Comparison of ENCODE assay signal across 22 cellular contexts in genomic region chr17:68540981-68541380, GRCh38. TPM values are rescaled to one million over a fixed set of nuclear protein-coding genes. Genes with fewer than 3 reads are reported as not detected.
A peak's percentile ranks its signal among the peaks of the same experiment; 100 is the strongest.
DNase-seq lines count a peak whose midpoint lies in the region; ATAC-seq and TF ChIP-seq lines count a peak whose summit lies in the region.
"Had no signal": no experiment of that assay in that cellular context is flagged by ENCODE, and none has a peak within 500 bp of the region (broad histone marks: within the 10 kb centered on the region; RNA-seq: fewer than 3 reads in every experiment).

No MANE protein-coding gene starts in this region.

- CTCF ChIA-PET in RWPE1 (lab: Yijun Ruan, JAX), result interaction anchor here (0.7 kb wide), 1 partner anchor 28 kb away, joined by 3 read pairs; no protein-coding TSS in a partner anchor

- peaks cover 0 to 78% (median 66%) of the 10 kb centered on the region in 9 donors for H3K36me3 ChIP-seq in heart left ventricle
- peaks cover 12% of the 10 kb centered on the region for H3K36me3 ChIP-seq in BE2C

- H3K9ac ChIP-seq in H9 (ENCODE audit: extremely low read depth, insufficient read length, low read length), result no peak overlapping the region

- TF ChIP-seq CTCF in RWPE1 (conservative IDR thresholded peaks at IDR 0.05; ENCODE audit: low read depth) (no peak), heart left ventricle (IDR thresholded peaks at IDR 0.05) (no peak), progenitor cell of endocrine pancreas (IDR thresholded peaks at IDR 0.05; ENCODE audit: unreplicated experiment) (no peak), H9 (conservative IDR thresholded peaks at IDR 0.05) (no peak), BE2C (IDR thresholded peaks at IDR 0.05; ENCODE audit: low read depth, low read length) (no peak)

- H3K4ac ChIP-seq in H9 (ENCODE audit: low read depth, low read length), result no peak overlapping the region

- H3K4me3 Mint-ChIP-seq in progenitor cell of endocrine pancreas (ENCODE audit: low read depth), result no peak overlapping the region
- no peak overlapping the region for H3K4me3 Mint-ChIP-seq in H9
- H3K4me3 Mint-ChIP-seq: CD4-positive, CD25-positive, alpha-beta regulatory T cell; GM23338 had no signal

- no peak overlapping the region for H2AK5ac ChIP-seq in H9 (ENCODE audit: insufficient read length, low read length)

- no peak overlapping the region for H3K14ac ChIP-seq in H9 (ENCODE audit: insufficient read depth, low read length)

- H2BK12ac ChIP-seq in H9 (ENCODE audit: insufficient read length, low read depth, low read length), result no peak overlapping the region

- H3K18ac ChIP-seq in H9 (ENCODE audit: insufficient read length, low read depth, low read length), result no peak overlapping the region

- no peak overlapping the region for H2BK15ac ChIP-seq in H9 (ENCODE audit: low read depth, low read length)

- no peak for DNase-seq in RWPE1 (ENCODE audit: low spot score)
- DNase-seq in heart left ventricle, result no peak
- no peak for DNase-seq in left lobe of liver (ENCODE audit: low spot score)
- no peak for DNase-seq in progenitor cell of endocrine pancreas (ENCODE audit: low spot score, unreplicated experiment)
- no peak for DNase-seq in H9
- DNase-seq in BE2C, result no peak
- DNase-seq: Caco-2; CD4-positive, CD25-positive, alpha-beta regulatory T cell; DMS 273 treated with DMSO at 0.1 percent for 48 hours; DND-41; Karpas-422; NCI-H1417; NCI-H1694 treated with DMSO at 0.1 percent for 48 hours; NCI-H446; NCI-H526; OCI-M1; SHP77 treated with DMSO at 0.1 percent for 48 hours had no signal

- H2BK120ac ChIP-seq in H9 (ENCODE audit: low read depth, low read length, poor library complexity, severe bottlenecking), result no peak overlapping the region

- H2BK20ac ChIP-seq in H9 (ENCODE audit: low read depth, low read length, poor library complexity, severe bottlenecking), result no peak overlapping the region

- no peak overlapping the region for H3T11ph ChIP-seq in H9 (ENCODE audit: low read length)

- H3K9me3 ChIP-seq in heart left ventricle (no peaks in the 10 kb centered on the region), H9 (ENCODE audit: control insufficient read depth, low read depth, low read length) (no peaks in the 10 kb centered on the region), BE2C (no peaks in the 10 kb centered on the region)
- H3K9me3 ChIP-seq: Caco-2 had no signal

- ATAC-seq in heart left ventricle (peak in 2 of 4 donors; percentile 10 to 12), left lobe of liver (peak; percentile 4), HG03280 (IDR thresholded peaks at IDR 0.05; ENCODE audit: unreplicated experiment) (no peak)
- ATAC-seq: GM12878, GM23338, HCT116 had no signal

- H3K36me3 Mint-ChIP-seq in progenitor cell of endocrine pancreas (ENCODE audit: insufficient read depth) (peaks cover 21% of the 10 kb centered on the region), H9 (ENCODE audit: insufficient read depth in 1 of 3, low read depth in 3 of 3) (peaks cover 8 to 70% (median 59%) of the 10 kb centered on the region in 3 experiments)

- H3K27ac Mint-ChIP-seq in progenitor cell of endocrine pancreas (peak overlapping the region; percentile 26), H9 (peak overlapping the region in 1 of 3 experiments; percentile 12; a peak in 2 of 7 replicates)
- H3K27ac Mint-ChIP-seq: GM23338 had no signal

- H3K27me3 ChIP-seq in heart left ventricle, result no peaks in the 10 kb centered on the region
- H3K27me3 ChIP-seq in H9 (ENCODE audit: insufficient read depth, low read length), result no peaks in the 10 kb centered on the region
- H3K27me3 ChIP-seq in BE2C, result no peaks in the 10 kb centered on the region

- intact Hi-C loops in heart left ventricle (cut with DNase I), result loop anchor here in 4 of 10 donors (5.0 to 10.0 kb wide), 4 partner anchors 56 to 221 kb away; no protein-coding TSS in a partner anchor

- H4K8ac ChIP-seq in H9 (replicated peaks; ENCODE audit: insufficient read length, low read depth, low read length), result no peak overlapping the region

- no peak overlapping the region for H2AFZ ChIP-seq in H9 (ENCODE audit: low read length)
- H2AFZ ChIP-seq: GM23338 had no signal

- no peak overlapping the region for H3K23ac ChIP-seq in H9 (ENCODE audit: insufficient read length, low read depth, low read length)

- H3K9me3 Mint-ChIP-seq in progenitor cell of endocrine pancreas (ENCODE audit: low read depth) (no peaks in the 10 kb centered on the region), H9 (no peaks in the 10 kb centered on the region)
- H3K9me3 Mint-ChIP-seq: CD4-positive, CD25-positive, alpha-beta regulatory T cell; GM23338 had no signal

- no peak overlapping the region for H3K56ac ChIP-seq in H9 (ENCODE audit: insufficient read length, low read depth, low read length)

- H3K27ac ChIP-seq in RWPE1 (peak overlapping the region; percentile 15; the same call in 1 of the 2 replicates), heart left ventricle (peak overlapping the region in 7 of 12 donors; percentile 12 to 60 (median 43)), H9 (ENCODE audit: insufficient read length, low read depth, low read length) (no peak overlapping the region)
- H3K27ac ChIP-seq: SK-N-MC had no signal

- H3K27me3 Mint-ChIP-seq in progenitor cell of endocrine pancreas (no peaks in the 10 kb centered on the region), H9 (ENCODE audit: low read depth) (no peaks in the 10 kb centered on the region; the same call in 1 of the 2 replicates)
- H3K27me3 Mint-ChIP-seq: CD4-positive, CD25-positive, alpha-beta regulatory T cell had no signal

- H4K91ac ChIP-seq in H9 (ENCODE audit: insufficient read length, low read depth, low read length), result no peak overlapping the region

- H3K4me1 Mint-ChIP-seq in progenitor cell of endocrine pancreas (ENCODE audit: low read depth), result peaks cover 5% of the 10 kb centered on the region
- no peaks in the 10 kb centered on the region for H3K4me1 Mint-ChIP-seq in H9
- H3K4me1 Mint-ChIP-seq: GM23338 had no signal

- WGBS in heart left ventricle, 4 donors, result 84 to 93% (median 92%) methylated on average over 6 to 8 of the region's 8 CpGs
- WGBS in H9 (ENCODE audit: extremely low coverage, insufficient read length, low lambda C conversion rate), result no CpG with 5 or more reads among the region's 8 CpGs

- no peaks in the 10 kb centered on the region for H3K79me2 ChIP-seq in H9 (ENCODE audit: insufficient read depth, low read length)

- peaks cover 1% of the 10 kb centered on the region for H3K79me1 ChIP-seq in H9 (ENCODE audit: insufficient read depth, low read depth, low read length, poor library complexity, severe bottlenecking)

- TF ChIP-seq POLR2A in heart left ventricle (IDR thresholded peaks at IDR 0.05), result no peak

- H2BK5ac ChIP-seq in H9 (ENCODE audit: insufficient read length, low read length), result no peak overlapping the region

- no peak overlapping the region for H3K4me2 ChIP-seq in H9 (ENCODE audit: insufficient read depth, insufficient read length, low read length)
- H3K4me2 ChIP-seq: GM23338 had no signal

- H4K5ac ChIP-seq in H9 (ENCODE audit: insufficient read length, low read depth, low read length), result no peak overlapping the region

- no peaks in the 10 kb centered on the region for H3K23me2 ChIP-seq in H9 (ENCODE audit: insufficient read length, low read depth, low read length, poor library complexity, severe bottlenecking)

- POLR2A ChIA-PET in RWPE1 (lab: Yijun Ruan, JAX; ENCODE audit: low non-redundant PET), result no interaction called here

- no peaks in the 10 kb centered on the region for H4K20me1 ChIP-seq in H9 (ENCODE audit: control insufficient read depth, insufficient read depth, insufficient read length)

- H3K4me3 ChIP-seq in heart left ventricle, result no peak overlapping the region
- H3K4me3 ChIP-seq in BE2C (ENCODE audit: low read depth, low read length), result no peak overlapping the region
- H3K4me3 ChIP-seq: GM12878, GM23338, SK-N-MC had no signal

- H3K4me1 ChIP-seq in heart left ventricle, result peaks cover 0 to 30% (median 8%) of the 10 kb centered on the region in 12 donors
- H3K4me1 ChIP-seq in H9 (ENCODE audit: insufficient read depth, low read length), result no peaks in the 10 kb centered on the region
- H3K4me1 ChIP-seq in BE2C, result no peaks in the 10 kb centered on the region
- H3K4me1 ChIP-seq: Caco-2 had no signal

RNA-seq across cellular contexts. Expression of gene PRKAR1A, which starts 28.8 kb away (rescaled TPM):
- 1,000 to 10,000 TPM in 3 of 9 donors, 100 to 1,000 TPM in 6; 435 to 1,392 (median 837) TPM for total RNA-seq in heart left ventricle
- polyA plus RNA-seq in heart left ventricle, result 100 to 1,000 TPM; 192 to 904 TPM
- 116 TPM for total RNA-seq in left lobe of liver
- 336 and 337 TPM in 2 replicates for total RNA-seq in progenitor cell of endocrine pancreas
- 163 and 171 TPM in 2 replicates for total RNA-seq in H9 (2021)
- polyA plus RNA-seq in BE2C (2012; ENCODE audit: insufficient read depth, insufficient read length, low read depth), result 130 TPM
